8 cellular contexts compared by ENCODE assay signal in genomic region chr14:91286530-91286937, GRCh38. TPM values are rescaled to one million over a fixed set of nuclear protein-coding genes. Genes with fewer than 3 reads are reported as not detected.
DNase-seq lines count a peak whose midpoint lies in the region; ATAC-seq and TF ChIP-seq lines count a peak whose summit lies in the region.

No MANE protein-coding gene starts in this region.

- H3K9me3 ChIP-seq in endodermal cell (ENCODE audit: control insufficient read depth, low read length) = no peaks in the 10 kb centered on the region

- H3K9ac ChIP-seq in endodermal cell (ENCODE audit: extremely low read depth, low read length, poor library complexity, severe bottlenecking) = no peak overlapping the region

- no peaks in the 10 kb centered on the region for H3K27me3 Mint-ChIP-seq in endodermal cell (ENCODE audit: insufficient read depth)
- no peaks in the 10 kb centered on the region for H3K27me3 Mint-ChIP-seq in mesothelial cell of epicardium (ENCODE audit: low read depth)

- H3K4me1 Mint-ChIP-seq in endodermal cell = peaks cover 5% of the 10 kb centered on the region
- peaks cover 27% of the 10 kb centered on the region for H3K4me1 Mint-ChIP-seq in mesothelial cell of epicardium

- DNase-seq in COLO829 (ENCODE audit: low spot score) = peak; percentile 88
- peak; percentile 51 for DNase-seq in HK-2 (ENCODE audit: unreplicated experiment)
- peak; percentile 12 to 50 for DNase-seq in NOMO-1 (lab: John Stamatoyannopoulos, UW; ENCODE audit: unreplicated experiment in 2 of 2)
- peak; percentile 61 to 70 for DNase-seq in activated CD8-positive, alpha-beta memory T cell treated with anti-CD3 and anti-CD28 coated beads for 4 hours (ENCODE audit: low read depth in 2 of 2)
- peak; percentile 95 for DNase-seq in endodermal cell
- DNase-seq in mesothelial cell of epicardium (ENCODE audit: low spot score in 2 of 2, unreplicated experiment in 2 of 2) = peak; percentile 56 to 80
- peak; percentile 70 for DNase-seq in stimulated activated CD8-positive, alpha-beta memory T cell treated with anti-CD3 and anti-CD28 coated beads, Interleukin-4, amount 100 ng/mL, for 24 hours (ENCODE audit: low read depth)

- peaks cover 44% of the 10 kb centered on the region for H3K36me3 ChIP-seq in endodermal cell (ENCODE audit: control insufficient read depth, insufficient read depth, low read length)

- no peaks in the 10 kb centered on the region for H3K27me3 ChIP-seq in endodermal cell (ENCODE audit: control insufficient read depth, insufficient read depth, low read length, poor library complexity, severe bottlenecking)

- TF ChIP-seq CTCF in endodermal cell (conservative IDR thresholded peaks at IDR 0.05) = peak; percentile 97
- peak; percentile 89 for TF ChIP-seq CTCF in mesothelial cell of epicardium (IDR thresholded peaks at IDR 0.05; ENCODE audit: unreplicated experiment)

- H3K36me3 Mint-ChIP-seq in endodermal cell (ENCODE audit: low read depth) = peaks cover 63% of the 10 kb centered on the region
- peaks cover 11% of the 10 kb centered on the region for H3K36me3 Mint-ChIP-seq in mesothelial cell of epicardium

- H3K4me1 ChIP-seq in endodermal cell (ENCODE audit: control insufficient read depth, insufficient read depth, low read length) = no peaks in the 10 kb centered on the region

- WGBS in endodermal cell (ENCODE audit: insufficient coverage in 1 of 2, insufficient read length in 1 of 2), 2 experiments = 59 to 66% methylated on average over 5 to 7 of the region's 7 CpGs

- H3K27ac Mint-ChIP-seq in endodermal cell (peak overlapping the region; percentile 72), mesothelial cell of epicardium (no peak overlapping the region)

- no peak overlapping the region for H3K27ac ChIP-seq in endodermal cell (ENCODE audit: low read depth, low read length)

- no peak for ATAC-seq in GM18520 (IDR thresholded peaks at IDR 0.05; ENCODE audit: unreplicated experiment)

- no peak overlapping the region for H3K4me3 Mint-ChIP-seq in endodermal cell
- H3K4me3 Mint-ChIP-seq in mesothelial cell of epicardium = no peak overlapping the region

- H3K9me3 Mint-ChIP-seq in endodermal cell (no peaks in the 10 kb centered on the region), mesothelial cell of epicardium (peaks cover 4% of the 10 kb centered on the region)

- no peak overlapping the region for H3K4me3 ChIP-seq in endodermal cell (ENCODE audit: low read length)

RNA-seq across cellular contexts. Expression of gene GPR68, which starts 42.0 kb away (rescaled TPM):
- under 1 TPM; 0.38 to 0.44 TPM for total RNA-seq in endodermal cell
- polyA plus RNA-seq in endodermal cell (2013, experiment 1 of 2) = 0.57 TPM
- 0.58 TPM for polyA plus RNA-seq in endodermal cell (2013, experiment 2 of 2)
- 0.79 to 1.2 TPM (median 1.1 TPM) in 3 replicates for total RNA-seq in mesothelial cell of epicardium

Comparison
In these comparisons a context has a peak if more than half of its experiments do, and no peak if none do; other contexts are left out.
1. DNase-seq: peak in every context shown above with its lines; median percentile 95 in endodermal cell; 88 in COLO829; 70 in stimulated activated CD8-positive, alpha-beta memory T cell treated with anti-CD3 and anti-CD28 coated beads, Interleukin-4, amount 100 ng/mL, for 24 hours; 68 in mesothelial cell of epicardium; 66 in activated CD8-positive, alpha-beta memory T cell treated with anti-CD3 and anti-CD28 coated beads for 4 hours; 51 in HK-2; 31 in NOMO-1.